In the genomic region with DNA sequence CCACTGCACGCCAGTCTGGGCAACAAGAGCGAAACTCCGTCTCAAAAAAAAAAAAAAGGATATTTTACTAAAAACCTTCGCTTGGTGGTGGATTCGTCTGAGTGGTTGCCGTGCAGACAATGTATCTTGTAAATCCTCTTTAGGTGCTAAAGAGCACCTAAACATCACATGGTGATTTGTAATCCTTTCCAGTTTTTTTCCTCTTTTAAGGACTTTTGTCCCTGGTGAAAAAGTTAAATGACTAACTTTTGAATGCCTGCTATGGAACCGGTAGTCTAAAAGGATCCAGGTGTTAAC, we compare ENCODE assay signal across 8 cellular contexts. TPM values are rescaled to one million over a fixed set of nuclear protein-coding genes. Genes with fewer than 3 reads are reported as not detected.
DNase-seq lines count a peak whose midpoint lies in the region; ATAC-seq, FAIRE-seq and TF ChIP-seq lines count a peak whose summit lies in the region.

No MANE protein-coding gene starts in this region.

- peak overlapping the region; percentile 81 for H3K27ac ChIP-seq in AG04450 (ENCODE audit: low read depth, low read length)
- no peak overlapping the region for H3K27ac ChIP-seq in HUES6 (ENCODE audit: low read depth, low read length)
- H3K27ac ChIP-seq in GM12878 (ENCODE audit: control insufficient read depth, insufficient read depth): peak overlapping the region; percentile 64; the same call in 1 of the 2 replicates
- peak overlapping the region; percentile 75 to 81 for H3K27ac ChIP-seq in mucosa of rectum (ENCODE audit: low read depth in 2 of 2, low read length in 2 of 2)

- in situ Hi-C loops in GM12878 (cut with MboI): no loop called here

- TF ChIP-seq RAD21 in GM12878 (IDR thresholded peaks at IDR 0.05; ENCODE audit: insufficient read depth, low read depth, low read length): no peak

- FAIRE-seq in GM12878 (lab: Jason Lieb, UNC): no peak

- H3K9ac ChIP-seq in HUES6 (ENCODE audit: low read length) (peak overlapping the region; percentile 14), GM12878 (ENCODE audit: control insufficient read depth, insufficient read depth, low read length) (peak overlapping the region; percentile 70; the same call in 1 of the 2 replicates), mucosa of rectum (ENCODE audit: low read depth in 1 of 2, low read length in 2 of 2) (peak overlapping the region; percentile 61 to 71)

- H3K4me1 ChIP-seq in HUES6 (ENCODE audit: control insufficient read depth, insufficient read depth, low read length) (no peaks in the 10 kb centered on the region), GM12878 (ENCODE audit: control insufficient read depth, insufficient read depth, low read length) (peaks cover 4% of the 10 kb centered on the region; the same call in 1 of the 2 replicates), mucosa of rectum (ENCODE audit: control insufficient read depth in 2 of 2, insufficient read depth in 2 of 2, low read length in 2 of 2) (peaks cover 10 to 12% of the 10 kb centered on the region in 2 donors)

- TSS peak; percentile 95 for BruUV-seq in GM12878 (replicated peaks; lab: Mats Ljungman, UMichigan)

- no peak for TF ChIP-seq POLR2A in GM12878 (IDR thresholded peaks at IDR 0.05; ENCODE audit: low read depth, low read length)

- CTCF ChIA-PET in AG04450 (lab: Charles Lee): no interaction called here
- CTCF ChIA-PET in GM12878 (lab: Yijun Ruan, JAX): interaction anchor here (0.6 to 1.0 kb wide), 4 partner anchors 10 to 316 kb away, joined by 3 read pairs; no protein-coding TSS in a partner anchor

- RAD21 ChIA-PET in GM12878 (lab: Charles Lee; ENCODE audit: unreplicated experiment): no interaction called here

- TF ChIP-seq CTCF in AG04450 (IDR thresholded peaks at IDR 0.05; ENCODE audit: low read depth, low read length) (no peak), GM12878 (IDR thresholded peaks at IDR 0.05 in 2 of 3, conservative IDR thresholded peaks at IDR 0.05 in 1 of 3; ENCODE audit: control insufficient read depth in 2 of 3, extremely low read depth in 1 of 3, insufficient read depth in 1 of 3, low read depth in 3 of 3, low read length in 3 of 3) (no peak)

- SMC1A ChIA-PET in GM12878 (lab: Charles Lee; ENCODE audit: uncharacterized antibody, unreplicated experiment): interaction anchor here (1.0 kb wide), 1 partner anchor 20 kb away, joined by 4 read pairs; no protein-coding TSS in a partner anchor

- POLR2A ChIA-PET in AG04450 (lab: Yijun Ruan, JAX): no interaction called here
- POLR2A ChIA-PET in GM12878 (lab: Charles Lee): interaction anchor here (0.6 to 1.0 kb wide), 3 partner anchors 10 to 17 kb away, joined by 3 read pairs; no protein-coding TSS in a partner anchor

- 26% methylated on average over 7 of the region's 7 CpGs for WGBS in GM12878 (ENCODE audit: insufficient coverage, insufficient replicate concordance, low lambda C conversion rate, missing lambda C conversion rate)

- ATAC-seq in GM12878: no peak

- no peak for TF ChIP-seq EP300 in GM12878 (IDR thresholded peaks at IDR 0.05; ENCODE audit: borderline replicate concordance in 1 of 2, control insufficient read depth in 1 of 2, low read depth in 2 of 2, low read length in 2 of 2)

- H3K4me2 ChIP-seq in GM12878 (ENCODE audit: control insufficient read depth, insufficient read depth): peak overlapping the region; percentile 54

- H3K9me3 ChIP-seq in AG04450 (ENCODE audit: control insufficient read depth, insufficient read depth, low read length) (no peaks in the 10 kb centered on the region; the same call in 1 of the 2 replicates), HUES6 (ENCODE audit: control insufficient read depth, insufficient read depth, low read depth, low read length) (no peaks in the 10 kb centered on the region), GM12878 (replicated peaks; ENCODE audit: control insufficient read depth, insufficient read depth, low read length) (no peaks in the 10 kb centered on the region), mucosa of rectum (ENCODE audit: control insufficient read depth in 2 of 2, low read length in 2 of 2) (no peaks in the 10 kb centered on the region)

- peaks cover 28% of the 10 kb centered on the region for H3K79me2 ChIP-seq in GM12878 (ENCODE audit: control insufficient read depth, insufficient read depth, low read length)

- intact Hi-C loops in GM12878 (cut with micrococcal nuclease; ENCODE audit: unreplicated experiment): loop anchor here (5.0 to 10.0 kb wide), 3 partner anchors 35 to 112 kb away; a partner anchor contains a TSS

- H3K36me3 ChIP-seq in HUES6 (ENCODE audit: control insufficient read depth, insufficient read depth, low read length) (peaks cover 5% of the 10 kb centered on the region), GM12878 (ENCODE audit: control insufficient read depth in 2 of 2, insufficient read depth in 2 of 2, low read length in 1 of 2) (no peaks in the 10 kb centered on the region), mucosa of rectum (ENCODE audit: control insufficient read depth in 2 of 2, insufficient read depth in 2 of 2, low read length in 2 of 2) (no peaks in the 10 kb centered on the region)

- H3K4me3 ChIP-seq in AG04450 (ENCODE audit: low read depth, low read length) (no peak overlapping the region), HUES6 (ENCODE audit: low read depth, low read length) (peak overlapping the region; percentile 91), GM12878 (peak overlapping the region; percentile 69; the same call in 1 of the 2 replicates), mucosa of rectum (ENCODE audit: low read length in 2 of 2) (peak overlapping the region; percentile 66 to 87)

- DNase-seq in AG04450 (ENCODE audit: low read depth, low spot score): no peak
- DNase-seq in GM12878 (ENCODE audit: low read depth, low spot score): no peak
- DNase-seq in stimulated activated CD4-positive, alpha-beta T cell treated with anti-CD3 and anti-CD28 coated beads, Interleukin-4, amount 100 ng/mL, for 4 hours: no peak
- no peak for DNase-seq in NCI-H1105 treated with DMSO at 0.1 percent for 48 hours (lab: John Stamatoyannopoulos, UW)
- no peak for DNase-seq in UCSD-AML1 (lab: John Stamatoyannopoulos, UW; ENCODE audit: unreplicated experiment)
- DNase-seq in RPMI8226: no peak

- H3K27me3 ChIP-seq in AG04450 (ENCODE audit: control insufficient read depth, insufficient read depth, low read length) (no peaks in the 10 kb centered on the region), HUES6 (ENCODE audit: control insufficient read depth, insufficient read depth, low read length) (no peaks in the 10 kb centered on the region), GM12878 (replicated peaks in 1 of 2; ENCODE audit: control insufficient read depth in 2 of 2, insufficient read depth in 2 of 2, low read length in 1 of 2) (no peaks in the 10 kb centered on the region), mucosa of rectum (ENCODE audit: control insufficient read depth in 2 of 2, insufficient read depth in 2 of 2, low read length in 2 of 2) (no peaks in the 10 kb centered on the region)

- peak overlapping the region; percentile 91 for H2AFZ ChIP-seq in GM12878 (ENCODE audit: control insufficient read depth, low read depth, low read length)

- H4K20me1 ChIP-seq in GM12878 (ENCODE audit: control insufficient read depth, insufficient read depth): no peaks in the 10 kb centered on the region

RNA-seq across cellular contexts. Expression of a gene that starts 0.8 kb away (rescaled TPM):
- polyA plus RNA-seq in AG04450 (2011; rRNA removed) (34.2 and 40.9 TPM in 2 replicates), GM12878 (2011; rRNA removed) (25.5 and 26.7 TPM in 2 replicates), GM12878 (2014; fragmentation: Illumina TruSeq; extraction: Trizol) (24.6 and 27.4 TPM in 2 replicates), GM12878 (2014; fragmentation: Nextera tagmentation; extraction: Ambion mirVana) (1 to 10 TPM; 5.8 to 7.1 TPM), GM12878 (2014; rRNA removed) (19.7 and 20.5 TPM in 2 replicates), GM12878 (2016; fragmentation: Nextera tagmentation; extraction: Ambion mirVana) (10 to 100 TPM; 27.6 to 33.9 TPM)
- 58.9 and 70.7 TPM in 2 replicates for polyA minus RNA-seq in AG04450 (2011; rRNA and poly(A)+ RNA removed)
- total RNA-seq in GM12878 (2013; cell fraction: nucleolus; rRNA removed): 57.0 and 62.4 TPM in 2 replicates
- total RNA-seq in GM12878 (2014; rRNA removed) (17.3 and 20.7 TPM in 2 replicates), GM12878 (2014; rRNA removed; fragmentation: Illumina TruSeq; extraction: Trizol) (18.5 and 19.2 TPM in 2 replicates), GM12878 (2021) (22.3 and 22.9 TPM in 2 replicates)
- 12.6 TPM for polyA plus RNA-seq in GM12878 (2011; ENCODE audit: low read depth)
- polyA plus RNA-seq in GM12878 (2011; cell fraction: cytosol; rRNA removed): 20.9 and 23.1 TPM in 2 replicates
- 27.1 and 33.8 TPM in 2 replicates for polyA plus RNA-seq in GM12878 (2011; cell fraction: nucleus; rRNA removed)
- 16.6 and 21.4 TPM in 2 replicates for polyA plus RNA-seq in GM12878 (2012)
- polyA minus RNA-seq in GM12878 (2011; rRNA and poly(A)+ RNA removed): 33.3 and 33.9 TPM in 2 replicates
- 8.8 and 9.1 TPM in 2 replicates for polyA minus RNA-seq in GM12878 (2011; cell fraction: cytosol; rRNA and poly(A)+ RNA removed)
- polyA minus RNA-seq in GM12878 (2011; cell fraction: nucleus; rRNA and poly(A)+ RNA removed): 15.4 and 27.6 TPM in 2 replicates

RNA-seq across cellular contexts. Expression of a gene that starts 9.8 kb away (rescaled TPM):
- polyA plus RNA-seq in AG04450 (2011; rRNA removed) (not detected in 2 replicates), GM12878 (2011; rRNA removed) (not detected in 2 replicates), GM12878 (2014; fragmentation: Illumina TruSeq; extraction: Trizol) (not detected in 2 replicates), GM12878 (2014; fragmentation: Nextera tagmentation; extraction: Ambion mirVana) (not detected), GM12878 (2014; rRNA removed) (not detected in 2 replicates), GM12878 (2016; fragmentation: Nextera tagmentation; extraction: Ambion mirVana) (not detected)
- polyA minus RNA-seq in AG04450 (2011; rRNA and poly(A)+ RNA removed): not detected in 2 replicates
- total RNA-seq in GM12878 (2013; cell fraction: nucleolus; rRNA removed): not detected in 2 replicates
- total RNA-seq in GM12878 (2014; rRNA removed) (not detected in 2 replicates), GM12878 (2014; rRNA removed; fragmentation: Illumina TruSeq; extraction: Trizol) (not detected in 2 replicates), GM12878 (2021) (not detected in 2 replicates)
- polyA plus RNA-seq in GM12878 (2011; ENCODE audit: low read depth): not detected
- not detected in 2 replicates for polyA plus RNA-seq in GM12878 (2011; cell fraction: cytosol; rRNA removed)
- polyA plus RNA-seq in GM12878 (2011; cell fraction: nucleus; rRNA removed): not detected in 2 replicates
- not detected in 2 replicates for polyA plus RNA-seq in GM12878 (2012)
- not detected in 2 replicates for polyA minus RNA-seq in GM12878 (2011; rRNA and poly(A)+ RNA removed)
- not detected in 2 replicates for polyA minus RNA-seq in GM12878 (2011; cell fraction: cytosol; rRNA and poly(A)+ RNA removed)
- not detected in 2 replicates for polyA minus RNA-seq in GM12878 (2011; cell fraction: nucleus; rRNA and poly(A)+ RNA removed)

RNA-seq across cellular contexts. Expression of a gene that starts 49.0 kb away (rescaled TPM):
- polyA plus RNA-seq in AG04450 (2011; rRNA removed): 30.8 and 35.5 TPM in 2 replicates
- polyA minus RNA-seq in AG04450 (2011; rRNA and poly(A)+ RNA removed): 50.6 and 53.9 TPM in 2 replicates
- total RNA-seq in GM12878 (2013; cell fraction: nucleolus; rRNA removed): 168 and 183 TPM in 2 replicates
- total RNA-seq in GM12878 (2014; rRNA removed): 30.0 and 36.5 TPM in 2 replicates
- 36.1 and 36.3 TPM in 2 replicates for total RNA-seq in GM12878 (2014; rRNA removed; fragmentation: Illumina TruSeq; extraction: Trizol)
- 38.7 and 42.6 TPM in 2 replicates for total RNA-seq in GM12878 (2021)
- polyA plus RNA-seq in GM12878 (2011; ENCODE audit: low read depth): 22.0 TPM
- polyA plus RNA-seq in GM12878 (2011; rRNA removed): 56.7 and 58.4 TPM in 2 replicates
- 34.7 and 36.2 TPM in 2 replicates for polyA plus RNA-seq in GM12878 (2011; cell fraction: cytosol; rRNA removed)
- 81.8 and 87.7 TPM in 2 replicates for polyA plus RNA-seq in GM12878 (2011; cell fraction: nucleus; rRNA removed)
- 29.6 and 31.1 TPM in 2 replicates for polyA plus RNA-seq in GM12878 (2012)
- 44.3 and 46.4 TPM in 2 replicates for polyA plus RNA-seq in GM12878 (2014; fragmentation: Illumina TruSeq; extraction: Trizol)
- polyA plus RNA-seq in GM12878 (2014; fragmentation: Nextera tagmentation; extraction: Ambion mirVana): 10 to 100 TPM; 14.5 to 14.7 TPM
- polyA plus RNA-seq in GM12878 (2014; rRNA removed): 30.8 and 35.2 TPM in 2 replicates
- polyA plus RNA-seq in GM12878 (2016; fragmentation: Nextera tagmentation; extraction: Ambion mirVana): 10 to 100 TPM; 14.3 to 14.5 TPM
- polyA minus RNA-seq in GM12878 (2011; rRNA and poly(A)+ RNA removed): 71.5 and 86.6 TPM in 2 replicates
- polyA minus RNA-seq in GM12878 (2011; cell fraction: cytosol; rRNA and poly(A)+ RNA removed): 21.5 and 21.9 TPM in 2 replicates
- polyA minus RNA-seq in GM12878 (2011; cell fraction: nucleus; rRNA and poly(A)+ RNA removed): 32.4 and 50.3 TPM in 2 replicates

Comparison
In these comparisons a context has a peak if more than half of its experiments do, and no peak if none do; other contexts are left out.
1. H3K9ac ChIP-seq: peak in every context shown above with its lines; median percentile 70 in GM12878; 66 in mucosa of rectum; 14 in HUES6.